1 cellular context compared by ENCODE assay signal in the genomic region with DNA sequence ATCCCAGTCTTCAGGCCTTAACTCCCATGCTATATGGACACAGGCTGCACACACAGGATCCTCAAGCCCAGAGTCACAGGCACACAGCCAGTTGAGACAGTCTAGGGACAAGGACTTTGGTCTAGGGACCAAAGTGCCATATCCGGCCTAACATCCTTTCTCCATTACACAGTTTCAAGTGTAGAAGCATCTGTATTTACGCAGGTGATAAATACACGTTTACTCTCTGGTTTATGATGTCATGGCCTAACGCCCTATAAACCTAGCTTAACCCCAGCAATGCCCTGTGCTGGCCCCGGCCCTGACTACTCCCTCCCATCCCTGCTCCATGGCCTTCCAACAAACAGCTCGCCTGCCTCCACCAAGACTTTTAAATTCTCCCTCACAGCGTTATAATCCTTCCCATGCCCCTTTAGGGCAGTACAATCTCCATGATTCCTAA.
TF ChIP-seq lines count a peak whose summit lies in the region.

No MANE protein-coding gene starts in this region.

TF ChIP-seq in GM12878, 131 proteins besides CTCF, POLR2A, EP300 and RAD21:
- TF ChIP-seq IRF5 (IDR thresholded peaks at IDR 0.05; ENCODE audit: borderline replicate concordance) = no peak
- no peak for TF ChIP-seq ZBED1 (IDR thresholded peaks at IDR 0.05; ENCODE audit: borderline replicate concordance)
- TF ChIP-seq BHLHE40 (IDR thresholded peaks at IDR 0.05; ENCODE audit: borderline replicate concordance in 1 of 2, low read depth in 2 of 2, low read length in 1 of 2) = 0 out of 4 replicates have a peak, but pooled peaks of 1 of the 2 experiments have one; percentile 14
- no peak for TF ChIP-seq RB1 (IDR thresholded peaks at IDR 0.05; ENCODE audit: borderline replicate concordance)
- no peak for TF ChIP-seq ATF2 (IDR thresholded peaks at IDR 0.05; ENCODE audit: low read length)
- TF ChIP-seq ELK1 (IDR thresholded peaks at IDR 0.05; ENCODE audit: low read depth, low read length) = no peak
- no peak for TF ChIP-seq ZNF622 (IDR thresholded peaks at IDR 0.05)
- no peak for TF ChIP-seq MYC (IDR thresholded peaks at IDR 0.05; ENCODE audit: insufficient read depth, insufficient read length, insufficient replicate concordance, low read length, severe bottlenecking)
- TF ChIP-seq HDAC2 (IDR thresholded peaks at IDR 0.05) = no peak
- TF ChIP-seq ZNF24 (IDR thresholded peaks at IDR 0.05) = no peak
- no peak for TF ChIP-seq SP1 (IDR thresholded peaks at IDR 0.05; ENCODE audit: low read depth, low read length)
- no peak for TF ChIP-seq RELB (IDR thresholded peaks at IDR 0.05; ENCODE audit: low read depth)
- TF ChIP-seq, protein P1, sequence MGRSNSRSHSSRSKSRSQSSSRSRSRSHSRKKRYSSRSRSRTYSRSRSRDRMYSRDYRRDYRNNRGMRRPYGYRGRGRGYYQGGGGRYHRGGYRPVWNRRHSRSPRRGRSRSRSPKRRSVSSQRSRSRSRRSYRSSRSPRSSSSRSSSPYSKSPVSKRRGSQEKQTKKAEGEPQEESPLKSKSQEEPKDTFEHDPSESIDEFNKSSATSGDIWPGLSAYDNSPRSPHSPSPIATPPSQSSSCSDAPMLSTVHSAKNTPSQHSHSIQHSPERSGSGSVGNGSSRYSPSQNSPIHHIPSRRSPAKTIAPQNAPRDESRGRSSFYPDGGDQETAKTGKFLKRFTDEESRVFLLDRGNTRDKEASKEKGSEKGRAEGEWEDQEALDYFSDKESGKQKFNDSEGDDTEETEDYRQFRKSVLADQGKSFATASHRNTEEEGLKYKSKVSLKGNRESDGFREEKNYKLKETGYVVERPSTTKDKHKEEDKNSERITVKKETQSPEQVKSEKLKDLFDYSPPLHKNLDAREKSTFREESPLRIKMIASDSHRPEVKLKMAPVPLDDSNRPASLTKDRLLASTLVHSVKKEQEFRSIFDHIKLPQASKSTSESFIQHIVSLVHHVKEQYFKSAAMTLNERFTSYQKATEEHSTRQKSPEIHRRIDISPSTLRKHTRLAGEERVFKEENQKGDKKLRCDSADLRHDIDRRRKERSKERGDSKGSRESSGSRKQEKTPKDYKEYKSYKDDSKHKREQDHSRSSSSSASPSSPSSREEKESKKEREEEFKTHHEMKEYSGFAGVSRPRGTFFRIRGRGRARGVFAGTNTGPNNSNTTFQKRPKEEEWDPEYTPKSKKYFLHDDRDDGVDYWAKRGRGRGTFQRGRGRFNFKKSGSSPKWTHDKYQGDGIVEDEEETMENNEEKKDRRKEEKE (IDR thresholded peaks at IDR 0.05) = no peak
- TF ChIP-seq IKZF1 (conservative IDR thresholded peaks at IDR 0.05) = 0 out of 2 replicates have a peak, but pooled peaks have one; percentile 12
- TF ChIP-seq POU2F2 (IDR thresholded peaks at IDR 0.05; ENCODE audit: borderline replicate concordance, low read depth, low read length) = no peak
- no peak for TF ChIP-seq TCF7 (IDR thresholded peaks at IDR 0.05; ENCODE audit: borderline replicate concordance)
- no peak for TF ChIP-seq RELA (IDR thresholded peaks at IDR 0.05; ENCODE audit: borderline replicate concordance, partially characterized antibody)
- TF ChIP-seq ATF7 (IDR thresholded peaks at IDR 0.05; ENCODE audit: low read depth) = 0 out of 2 replicates have a peak, but pooled peaks have one; percentile 38
- no peak for TF ChIP-seq KLF5 (IDR thresholded peaks at IDR 0.05; ENCODE audit: partially characterized antibody)
- TF ChIP-seq ZBTB4 (CRISPR knock-in tag; IDR thresholded peaks at IDR 0.05) = no peak
- TF ChIP-seq RUNX3 (IDR thresholded peaks at IDR 0.05; ENCODE audit: low read length) = no peak
- TF ChIP-seq TCF12 (IDR thresholded peaks at IDR 0.05; ENCODE audit: low read depth, low read length) = no peak
- no peak for TF ChIP-seq TCF3 (IDR thresholded peaks at IDR 0.05; ENCODE audit: borderline replicate concordance, insufficient read depth, low read depth, low read length)
- no peak for TF ChIP-seq PML (IDR thresholded peaks at IDR 0.05; ENCODE audit: low read length)
- no peak for TF ChIP-seq IRF4 (IDR thresholded peaks at IDR 0.05; ENCODE audit: low read depth, low read length)
